Comparison of ENCODE assay signal across 27 cellular contexts in the genomic region with DNA sequence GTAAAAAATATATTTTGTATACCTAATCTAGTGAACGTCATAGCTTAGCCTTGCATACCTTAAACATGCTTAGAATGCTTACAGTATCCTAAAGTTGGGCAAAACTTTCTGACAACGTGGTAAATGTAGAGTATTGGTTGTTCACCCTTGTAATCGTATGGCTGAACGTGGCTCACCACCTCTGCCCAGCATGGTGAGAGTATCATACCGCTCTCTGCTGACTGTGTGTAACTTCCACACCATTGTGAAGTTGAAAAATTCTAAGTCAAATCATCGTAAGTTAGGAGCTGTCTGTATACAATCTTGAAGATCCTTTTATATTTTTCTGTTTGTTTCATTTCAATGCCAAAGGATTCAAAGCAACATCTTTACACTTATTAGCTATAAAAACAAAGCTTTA.
"Had no signal": no experiment of that assay in that cellular context is flagged by ENCODE, and none has a peak within 500 bp of the region (broad histone marks: within the 10 kb centered on the region; RNA-seq: fewer than 3 reads in every experiment).

No MANE protein-coding gene starts in this region.

- H3K4me1 ChIP-seq: gastroesophageal sphincter, left lung, lower lobe of right lung, uterus had no signal

- H3K9me3 ChIP-seq: gastroesophageal sphincter, left lung, lower lobe of right lung, right lobe of liver, thoracic aorta, uterus had no signal

- ATAC-seq: activated CD4-positive, CD25-positive, alpha-beta regulatory T cell treated with anti-CD3 and anti-CD28 coated beads, Interleukin-2, amount 50 U/mL, for 24 hours; effector memory CD8-positive, alpha-beta T cell; gastroesophageal sphincter; left lung; lower lobe of right lung; natural killer cell treated with Interleukin-12 subunit alpha and Interleukin-12 subunit beta and Interleukin-15 and Interleukin-18, amount 100 ng/mL, for 72 hours; right lobe of liver; stimulated activated effector memory CD8-positive, alpha-beta T cell treated with anti-CD3 and anti-CD28 coated beads, Interleukin-12 subunit alpha, Interleukin-12 subunit beta, amount 100 ng/mL, for 72 hours had no signal

- H3K79me2 ChIP-seq: hepatocyte had no signal

- H3K4me2 ChIP-seq: hepatocyte had no signal

- H2AFZ ChIP-seq: hepatocyte had no signal

- H3K27ac ChIP-seq: brain microvascular endothelial cell, gastroesophageal sphincter, hepatocyte, left lung, lower lobe of right lung, right lobe of liver, thoracic aorta, uterus, VCaP had no signal

- H3K36me3 ChIP-seq: brain microvascular endothelial cell, gastroesophageal sphincter, left lung, lower lobe of right lung, right lobe of liver, thoracic aorta, uterus had no signal

- H3K4me3 ChIP-seq: gastroesophageal sphincter, hepatocyte, left lung, lower lobe of right lung, right lobe of liver, thoracic aorta, uterus had no signal

- DNase-seq: activated CD4-positive, alpha-beta T cell treated with anti-CD3 and anti-CD28 coated beads for 48 hours; activated CD4-positive, alpha-beta T cell treated with anti-CD3 and anti-CD28 coated beads, Interleukin-2, amount 50 U/mL, for 48 hours; activated CD8-positive, alpha-beta memory T cell treated with anti-CD3 and anti-CD28 coated beads for 24 hours; activated effector memory CD4-positive, alpha-beta T cell treated with anti-CD3 and anti-CD28 coated beads, Interleukin-2, amount 50 U/mL, for 16 hours; activated naive CD4-positive, alpha-beta T cell treated with anti-CD3 and anti-CD28 coated beads, Interleukin-2, amount 10 ng/mL, durations not matched to agents 7 days and 5 days; activated naive CD8-positive, alpha-beta T cell treated with anti-CD3 and anti-CD28 coated beads, Interleukin-2, amount 10 ng/mL, durations not matched to agents 7 days and 5 days; brain microvascular endothelial cell; cortex of kidney; effector memory CD8-positive, alpha-beta T cell; immature natural killer cell; left lung; lower lobe of right lung; mesendoderm; right lobe of liver; stimulated activated CD4-positive, alpha-beta T cell treated with anti-CD3 and anti-CD28 coated beads, Interleukin-12 subunit alpha, Interleukin-12 subunit beta, amount 100 ng/mL, for 4 hours; stimulated activated CD4-positive, alpha-beta T cell treated with anti-CD3 and anti-CD28 coated beads, Interleukin-4, amount 100 ng/mL, for 1 hour; T-helper 9 cell; uterus had no signal

- FAIRE-seq: astrocyte, TTC549 had no signal

- H3K27me3 ChIP-seq: brain microvascular endothelial cell, gastroesophageal sphincter, hepatocyte, left lung, right lobe of liver, uterus had no signal
